ENCODE assay signal across 5 cellular contexts in genomic region chr12:50930477-50930876, GRCh38. TPM values are rescaled to one million over a fixed set of nuclear protein-coding genes. Genes with fewer than 3 reads are reported as not detected.
"Had no signal": no experiment of that assay in that cellular context is flagged by ENCODE, and none has a peak within 500 bp of the region (broad histone marks: within the 10 kb centered on the region; RNA-seq: fewer than 3 reads in every experiment).

No MANE protein-coding gene starts in this region.

RNA-seq across cellular contexts. Expression of gene HIGD1C, which starts 21.9 kb away (rescaled TPM):
- total RNA-seq: activated CD8-positive, alpha-beta memory T cell treated with anti-CD3 and anti-CD28 coated beads, Interleukin-2, amount 10 ng/mL, durations not matched to agents 7 days and 5 days; activated naive CD4-positive, alpha-beta T cell treated with anti-CD3 and anti-CD28 coated beads for 36 hours; astrocyte; Right ventricle myocardium inferior; T-cell had no signal
